ENCODE assay signal across 24 cellular contexts in genomic region chr5:95384485-95385213, GRCh38. TPM values are rescaled to one million over a fixed set of nuclear protein-coding genes. Genes with fewer than 3 reads are reported as not detected.
"Had no signal": no experiment of that assay in that cellular context is flagged by ENCODE, and none has a peak within 500 bp of the region (broad histone marks: within the 10 kb centered on the region; RNA-seq: fewer than 3 reads in every experiment).

No MANE protein-coding gene starts in this region.

- H3K9me3 ChIP-seq: esophagus squamous epithelium, psoas muscle, sigmoid colon, testis, upper lobe of right lung, vagina had no signal

- H3K27me3 ChIP-seq: dorsolateral prefrontal cortex, esophagus squamous epithelium, sigmoid colon, testis, tibial nerve, upper lobe of right lung, vagina had no signal

- DNase-seq: cortex of kidney; dorsolateral prefrontal cortex; effector CD8-positive, alpha-beta T cell; esophagus squamous epithelium; foreskin fibroblast; kidney; left cardiac atrium; left ventricle myocardium inferior; mesendoderm; naive B cell; psoas muscle; sigmoid colon; stimulated activated CD4-positive, alpha-beta T cell treated with anti-CD3 and anti-CD28 coated beads, Interleukin-2, amount 100 ng/mL, for 24 hours; stimulated activated CD4-positive, alpha-beta T cell treated with anti-CD3 and anti-CD28 coated beads, Interleukin-4, amount 100 ng/mL, for 4 hours; stimulated activated naive B cell treated with anti-CD40 and anti-IgM and Interleukin-4, amounts not matched to agents 10 μg/mL and 1 μg/mL and 100 μg/mL, for 72 hours; stimulated activated naive CD8-positive, alpha-beta T cell treated with anti-CD3 and anti-CD28 coated beads, Interleukin-15, amount 100 ng/mL, for 72 hours; testis; upper lobe of right lung had no signal

- ATAC-seq: left cardiac atrium; psoas muscle; stimulated activated naive B cell treated with anti-CD40 and anti-IgM and Interleukin-4, amounts not matched to agents 10 μg/mL and 1 μg/mL and 100 μg/mL, for 72 hours; stimulated activated naive CD8-positive, alpha-beta T cell treated with anti-CD3 and anti-CD28 coated beads, Interleukin-15, amount 100 ng/mL, for 72 hours; upper lobe of right lung had no signal

- H3K27ac ChIP-seq: dorsolateral prefrontal cortex, esophagus squamous epithelium, left ventricle myocardium inferior, psoas muscle, sigmoid colon, skin epidermis, testis, tibial nerve, upper lobe of right lung, vagina had no signal

- H3K4me1 ChIP-seq: esophagus squamous epithelium, left ventricle myocardium inferior, psoas muscle, sigmoid colon, testis, tibial nerve, upper lobe of right lung, vagina had no signal

- H3K4me3 ChIP-seq: dorsolateral prefrontal cortex, esophagus squamous epithelium, left ventricle myocardium inferior, lung, psoas muscle, sigmoid colon, skin epidermis, testis, tibial nerve, upper lobe of right lung, vagina had no signal

- H3K36me3 ChIP-seq: esophagus squamous epithelium, left ventricle myocardium inferior, sigmoid colon, tibial nerve, upper lobe of right lung, vagina had no signal

RNA-seq across cellular contexts. Expression of gene FAM81B, which starts 6.5 kb away (rescaled TPM):
- total RNA-seq: esophagus squamous epithelium, osteoblast, psoas muscle, sigmoid colon, subcutaneous adipose tissue, tibial nerve, upper lobe of right lung, vagina had no signal
- polyA plus RNA-seq: psoas muscle, sigmoid colon had no signal
